In genomic region chr6:56685994-56686393, GRCh38 we compare ENCODE assay signal across 2 cellular contexts.
TF ChIP-seq lines count a peak whose summit lies in the region.

No MANE protein-coding gene starts in this region.

TF ChIP-seq in A549, 52 proteins besides CTCF, POLR2A, EP300 and RAD21 (continued from another document):
- TF ChIP-seq ELK1 (IDR thresholded peaks at IDR 0.05; ENCODE audit: low read depth, low read length) = no peak
- no peak for TF ChIP-seq EHF (CRISPR knock-in tag; IDR thresholded peaks at IDR 0.05)
- TF ChIP-seq HMGXB4 (CRISPR knock-in tag; IDR thresholded peaks at IDR 0.05; ENCODE audit: borderline replicate concordance) = no peak

TF ChIP-seq in liver, 16 proteins besides CTCF, POLR2A, EP300 and RAD21 (continued from another document):
- no peak for TF ChIP-seq NR2F2 (IDR thresholded peaks at IDR 0.05)
- no peak for TF ChIP-seq JUND (IDR thresholded peaks at IDR 0.05)
- no peak for TF ChIP-seq RXRA (IDR thresholded peaks at IDR 0.05)
